Comparison of ENCODE assay signal across 26 cellular contexts in genomic region chr3:180179562-180179961, GRCh38.
"Had no signal": no experiment of that assay in that cellular context is flagged by ENCODE, and none has a peak within 500 bp of the region (broad histone marks: within the 10 kb centered on the region; RNA-seq: fewer than 3 reads in every experiment).

No MANE protein-coding gene starts in this region.

- H3K27me3 Mint-ChIP-seq: memory B cell; naive B cell; natural killer cell treated with Interleukin-12 subunit alpha and Interleukin-12 subunit beta and Interleukin-15 and Interleukin-18, amount 100 ng/mL, for 72 hours; progenitor cell of endocrine pancreas; stimulated activated naive B cell treated with anti-CD40 and anti-IgM and Interleukin-4, amounts not matched to agents 10 μg/mL and 1 μg/mL and 100 μg/mL, for 72 hours; stimulated activated naive CD8-positive, alpha-beta T cell treated with anti-CD3 and anti-CD28 coated beads, Interleukin-15, Interleukin-2, amounts not matched to agents 100 ng/mL and 50 ng/mL, for 24 hours had no signal

- H3K9me3 ChIP-seq: esophagus muscularis mucosa, gastroesophageal sphincter, heart left ventricle, lower lobe of right lung, right lobe of liver, thyroid gland, vagina had no signal

- H3K36me3 Mint-ChIP-seq: memory B cell; mesothelial cell of epicardium; naive B cell; natural killer cell treated with Interleukin-12 subunit alpha and Interleukin-12 subunit beta and Interleukin-15 and Interleukin-18, amount 100 ng/mL, for 72 hours; stimulated activated naive B cell treated with anti-CD40 and anti-IgM and Interleukin-4, amounts not matched to agents 10 μg/mL and 1 μg/mL and 100 μg/mL, for 72 hours had no signal

- DNase-seq: dorsolateral prefrontal cortex; effector CD8-positive, alpha-beta T cell; foreskin keratinocyte; heart left ventricle; left ventricle myocardium superior; lower lobe of right lung; mucosa of descending colon; naive B cell; right lobe of liver; small intestine; stimulated activated CD4-positive, alpha-beta T cell treated with anti-CD3 and anti-CD28 coated beads, Interleukin-15, amount 100 ng/mL, for 24 hours; stimulated activated CD4-positive, alpha-beta T cell treated with anti-CD3 and anti-CD28 coated beads, Interleukin-2, amount 100 ng/mL, for 48 hours; stimulated activated naive B cell treated with anti-CD40 and anti-IgM and Interleukin-4, amounts not matched to agents 10 μg/mL and 1 μg/mL and 100 μg/mL, for 72 hours; thyroid gland; trophoblast cell had no signal

- H3K79me2 ChIP-seq: hepatocyte, parathyroid adenoma had no signal

- H3K9me3 Mint-ChIP-seq: memory B cell; mesothelial cell of epicardium; stimulated activated naive B cell treated with anti-CD40 and anti-IgM and Interleukin-4, amounts not matched to agents 10 μg/mL and 1 μg/mL and 100 μg/mL, for 72 hours; stimulated activated naive CD8-positive, alpha-beta T cell treated with anti-CD3 and anti-CD28 coated beads, Interleukin-15, Interleukin-2, amounts not matched to agents 100 ng/mL and 50 ng/mL, for 24 hours had no signal

- H2AFZ ChIP-seq: hepatocyte, parathyroid adenoma had no signal

- H3K27ac ChIP-seq: dorsolateral prefrontal cortex, esophagus muscularis mucosa, foreskin keratinocyte, gastroesophageal sphincter, heart left ventricle, hepatocyte, lower lobe of right lung, parathyroid adenoma, right lobe of liver, thyroid gland, vagina had no signal

- H3K9ac ChIP-seq: parathyroid adenoma had no signal

- H3K4me3 Mint-ChIP-seq: memory B cell; mesothelial cell of epicardium; naive B cell; natural killer cell treated with Interleukin-12 subunit alpha and Interleukin-12 subunit beta and Interleukin-15 and Interleukin-18, amount 100 ng/mL, for 72 hours; neural crest cell; stimulated activated naive B cell treated with anti-CD40 and anti-IgM and Interleukin-4, amounts not matched to agents 10 μg/mL and 1 μg/mL and 100 μg/mL, for 72 hours; stimulated activated naive CD8-positive, alpha-beta T cell treated with anti-CD3 and anti-CD28 coated beads, Interleukin-15, Interleukin-2, amounts not matched to agents 100 ng/mL and 50 ng/mL, for 24 hours had no signal

- H3K36me3 ChIP-seq: esophagus muscularis mucosa, gastroesophageal sphincter, heart left ventricle, lower lobe of right lung, right lobe of liver, thyroid gland, vagina had no signal

- H3K27ac Mint-ChIP-seq: memory B cell; mesothelial cell of epicardium; naive B cell; natural killer cell treated with Interleukin-12 subunit alpha and Interleukin-12 subunit beta and Interleukin-15 and Interleukin-18, amount 100 ng/mL, for 72 hours; progenitor cell of endocrine pancreas; stimulated activated naive B cell treated with anti-CD40 and anti-IgM and Interleukin-4, amounts not matched to agents 10 μg/mL and 1 μg/mL and 100 μg/mL, for 72 hours; stimulated activated naive CD8-positive, alpha-beta T cell treated with anti-CD3 and anti-CD28 coated beads, Interleukin-15, Interleukin-2, amounts not matched to agents 100 ng/mL and 50 ng/mL, for 24 hours had no signal

- H3K4me3 ChIP-seq: dorsolateral prefrontal cortex, esophagus muscularis mucosa, gastroesophageal sphincter, heart left ventricle, hepatocyte, lower lobe of right lung, mucosa of descending colon, right lobe of liver, thyroid gland, vagina had no signal

- H3K4me2 ChIP-seq: hepatocyte had no signal

- H3K4me1 Mint-ChIP-seq: memory B cell; mesothelial cell of epicardium; naive B cell; neural crest cell; stimulated activated naive B cell treated with anti-CD40 and anti-IgM and Interleukin-4, amounts not matched to agents 10 μg/mL and 1 μg/mL and 100 μg/mL, for 72 hours had no signal

- H3K4me1 ChIP-seq: esophagus muscularis mucosa, foreskin keratinocyte, gastroesophageal sphincter, heart left ventricle, lower lobe of right lung, parathyroid adenoma, right lobe of liver, thyroid gland, vagina had no signal

- H3K27me3 ChIP-seq: dorsolateral prefrontal cortex, esophagus muscularis mucosa, foreskin keratinocyte, gastroesophageal sphincter, heart left ventricle, hepatocyte, right lobe of liver, thyroid gland, vagina had no signal
